In the genomic region with DNA sequence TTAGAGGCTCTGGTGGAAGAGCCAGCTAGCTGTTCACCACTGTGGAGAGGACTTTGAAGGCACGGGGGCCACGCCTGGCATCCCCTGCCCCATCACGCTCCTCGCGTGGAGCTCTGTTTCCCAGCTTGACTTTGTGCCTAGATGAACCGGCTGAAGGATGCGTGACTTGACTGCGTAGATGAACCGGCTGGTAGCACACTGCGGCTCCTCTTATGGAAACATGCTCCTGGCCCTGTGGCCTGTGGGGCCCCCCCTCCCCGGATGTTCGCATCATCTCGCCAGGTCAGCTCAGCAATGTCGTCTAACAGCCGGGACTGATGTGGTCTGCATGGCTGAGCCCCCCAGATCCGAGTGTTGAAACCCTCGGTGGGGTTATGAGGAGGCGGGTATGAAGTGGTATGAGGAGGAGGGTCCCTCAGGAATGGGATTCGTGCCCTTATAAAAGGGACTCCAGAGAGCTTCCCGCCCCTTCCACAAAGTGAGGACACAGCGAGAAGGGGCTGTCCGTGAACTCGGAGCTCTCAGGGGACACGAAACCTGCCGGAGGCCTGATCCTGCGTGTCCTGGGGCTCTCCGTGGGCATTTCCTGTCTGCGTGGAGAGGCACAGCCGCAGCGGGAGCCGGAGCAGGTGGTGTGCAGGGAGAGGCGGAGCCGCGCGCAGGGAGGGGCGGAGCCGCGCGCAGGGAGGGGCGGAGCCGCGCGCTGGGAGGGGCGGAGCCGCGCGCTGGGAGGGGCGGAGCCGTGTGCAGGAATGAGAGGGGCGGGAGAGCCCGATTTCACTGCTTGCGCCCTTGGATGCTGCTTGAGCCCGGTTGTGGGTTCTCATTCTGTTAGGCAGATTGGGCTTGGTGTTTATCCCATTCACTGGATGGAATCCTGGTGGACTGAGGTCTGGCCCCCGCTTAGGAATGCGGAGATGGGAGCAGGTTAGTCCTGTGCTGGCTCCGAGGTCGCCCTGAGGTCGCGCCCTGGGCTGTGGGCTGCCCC, we compare ENCODE assay signal across 13 cellular contexts. TPM values are rescaled to one million over a fixed set of nuclear protein-coding genes. Genes with fewer than 3 reads are reported as not detected.
DNase-seq lines count a peak whose midpoint lies in the region; ATAC-seq lines count a peak whose summit lies in the region.
"Had no signal": no experiment of that assay in that cellular context is flagged by ENCODE, and none has a peak within 500 bp of the region (broad histone marks: within the 10 kb centered on the region; RNA-seq: fewer than 3 reads in every experiment).

No MANE protein-coding gene starts in this region.

- ATAC-seq in stimulated activated naive CD8-positive, alpha-beta T cell treated with anti-CD3 and anti-CD28 coated beads, Interleukin-15, Interleukin-2, amounts not matched to agents 100 U/mL and 50 U/mL, for 24 hours = peak; percentile 30
- ATAC-seq: sciatic nerve had no signal

- DNase-seq in activated gamma-delta T cell (lab: John Stamatoyannopoulos, UW) (peak; percentile 13), activated gamma-delta T cell treated with Interleukin-2 at 50 U/mL for 16 hours (no peak), T follicular helper cell (ENCODE audit: low read depth) (peak; percentile 25), germinal center (ENCODE audit: low spot score) (peak; percentile 41), occipital lobe (lab: John Stamatoyannopoulos, UW) (no peak), KBM-7 (no peak), glomerular visceral epithelial cell (ENCODE audit: extremely low spot score) (no peak)
- no peak for DNase-seq in stimulated activated naive CD8-positive, alpha-beta T cell treated with anti-CD3 and anti-CD28 coated beads, Interleukin-15, Interleukin-2, amounts not matched to agents 100 U/mL and 50 U/mL, for 24 hours
- DNase-seq: kidney, NCI-H510A had no signal

- in situ Hi-C loops in KBM-7 (cut with MboI; ENCODE audit: low pct_unique_long_range_greater_than_20kb, low sequenced_read_pairs) = no loop called here

RNA-seq across cellular contexts. Expression of a gene that starts 26.5 kb away (rescaled TPM):
- total RNA-seq in occipital lobe = 12.9 TPM

RNA-seq across cellular contexts. Expression of a gene that starts 28.1 kb away (rescaled TPM):
- 20.0 TPM for total RNA-seq in occipital lobe

RNA-seq across cellular contexts. Expression of a gene that starts 55.0 kb away (rescaled TPM):
- not detected for total RNA-seq in occipital lobe
- total RNA-seq: H4, HT1080, kidney, sciatic nerve had no signal

Comparison
In these comparisons a context has a peak if more than half of its experiments do, and no peak if none do; other contexts are left out.
1. DNase-seq: peak in activated gamma-delta T cell (single experiment), T follicular helper cell (single experiment) and germinal center (single experiment); none in activated gamma-delta T cell treated with Interleukin-2 at 50 U/mL for 16 hours (single experiment), stimulated activated naive CD8-positive, alpha-beta T cell treated with anti-CD3 and anti-CD28 coated beads, Interleukin-15, Interleukin-2, amounts not matched to agents 100 U/mL and 50 U/mL, for 24 hours (single experiment), occipital lobe (single experiment), KBM-7 (single experiment) and glomerular visceral epithelial cell (single experiment).